In the genomic region with DNA sequence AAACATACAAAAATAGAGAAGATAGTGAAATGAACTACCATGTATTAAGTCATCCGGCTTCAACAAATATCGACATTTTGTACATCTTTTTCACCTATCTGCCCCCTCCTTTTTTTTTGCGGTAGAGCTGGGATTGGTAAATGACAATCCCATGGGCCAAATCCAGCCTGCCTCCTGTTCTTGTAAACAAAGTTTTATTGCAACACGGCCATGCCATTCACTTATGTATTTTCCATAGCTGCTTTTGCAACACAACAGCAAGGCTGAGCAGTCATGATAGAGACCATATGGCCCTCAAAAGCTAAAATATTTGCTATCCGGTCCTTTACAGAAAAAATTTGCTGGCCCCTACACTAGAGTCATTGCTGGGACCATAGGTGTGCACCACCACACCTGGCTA, we compare ENCODE assay signal across 1 cellular context.
TF ChIP-seq lines count a peak whose summit lies in the region.

No MANE protein-coding gene starts in this region.

TF ChIP-seq in HepG2, 621 proteins besides CTCF, POLR2A, EP300 and RAD21:
- TF ChIP-seq FOXK1 (CRISPR knock-in tag; IDR thresholded peaks at IDR 0.05; ENCODE audit: borderline replicate concordance, low read depth), result peak; percentile 34; the same call in 1 of the 2 replicates
- 0 out of 2 replicates have a peak, but pooled peaks have one; percentile 24 for TF ChIP-seq FOXA3 (CRISPR knock-in tag; IDR thresholded peaks at IDR 0.05)
- TF ChIP-seq SMAD1 (CRISPR knock-in tag; IDR thresholded peaks at IDR 0.05; ENCODE audit: borderline replicate concordance, low read depth), result no peak
- TF ChIP-seq, protein P1, sequence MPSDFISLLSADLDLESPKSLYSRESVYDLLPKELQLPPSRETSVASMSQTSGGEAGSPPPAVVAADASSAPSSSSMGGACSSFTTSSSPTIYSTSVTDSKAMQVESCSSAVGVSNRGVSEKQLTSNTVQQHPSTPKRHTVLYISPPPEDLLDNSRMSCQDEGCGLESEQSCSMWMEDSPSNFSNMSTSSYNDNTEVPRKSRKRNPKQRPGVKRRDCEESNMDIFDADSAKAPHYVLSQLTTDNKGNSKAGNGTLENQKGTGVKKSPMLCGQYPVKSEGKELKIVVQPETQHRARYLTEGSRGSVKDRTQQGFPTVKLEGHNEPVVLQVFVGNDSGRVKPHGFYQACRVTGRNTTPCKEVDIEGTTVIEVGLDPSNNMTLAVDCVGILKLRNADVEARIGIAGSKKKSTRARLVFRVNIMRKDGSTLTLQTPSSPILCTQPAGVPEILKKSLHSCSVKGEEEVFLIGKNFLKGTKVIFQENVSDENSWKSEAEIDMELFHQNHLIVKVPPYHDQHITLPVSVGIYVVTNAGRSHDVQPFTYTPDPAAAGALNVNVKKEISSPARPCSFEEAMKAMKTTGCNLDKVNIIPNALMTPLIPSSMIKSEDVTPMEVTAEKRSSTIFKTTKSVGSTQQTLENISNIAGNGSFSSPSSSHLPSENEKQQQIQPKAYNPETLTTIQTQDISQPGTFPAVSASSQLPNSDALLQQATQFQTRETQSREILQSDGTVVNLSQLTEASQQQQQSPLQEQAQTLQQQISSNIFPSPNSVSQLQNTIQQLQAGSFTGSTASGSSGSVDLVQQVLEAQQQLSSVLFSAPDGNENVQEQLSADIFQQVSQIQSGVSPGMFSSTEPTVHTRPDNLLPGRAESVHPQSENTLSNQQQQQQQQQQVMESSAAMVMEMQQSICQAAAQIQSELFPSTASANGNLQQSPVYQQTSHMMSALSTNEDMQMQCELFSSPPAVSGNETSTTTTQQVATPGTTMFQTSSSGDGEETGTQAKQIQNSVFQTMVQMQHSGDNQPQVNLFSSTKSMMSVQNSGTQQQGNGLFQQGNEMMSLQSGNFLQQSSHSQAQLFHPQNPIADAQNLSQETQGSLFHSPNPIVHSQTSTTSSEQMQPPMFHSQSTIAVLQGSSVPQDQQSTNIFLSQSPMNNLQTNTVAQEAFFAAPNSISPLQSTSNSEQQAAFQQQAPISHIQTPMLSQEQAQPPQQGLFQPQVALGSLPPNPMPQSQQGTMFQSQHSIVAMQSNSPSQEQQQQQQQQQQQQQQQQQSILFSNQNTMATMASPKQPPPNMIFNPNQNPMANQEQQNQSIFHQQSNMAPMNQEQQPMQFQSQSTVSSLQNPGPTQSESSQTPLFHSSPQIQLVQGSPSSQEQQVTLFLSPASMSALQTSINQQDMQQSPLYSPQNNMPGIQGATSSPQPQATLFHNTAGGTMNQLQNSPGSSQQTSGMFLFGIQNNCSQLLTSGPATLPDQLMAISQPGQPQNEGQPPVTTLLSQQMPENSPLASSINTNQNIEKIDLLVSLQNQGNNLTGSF (CRISPR knock-in tag; IDR thresholded peaks at IDR 0.05), result no peak
- TF ChIP-seq, protein P2, sequence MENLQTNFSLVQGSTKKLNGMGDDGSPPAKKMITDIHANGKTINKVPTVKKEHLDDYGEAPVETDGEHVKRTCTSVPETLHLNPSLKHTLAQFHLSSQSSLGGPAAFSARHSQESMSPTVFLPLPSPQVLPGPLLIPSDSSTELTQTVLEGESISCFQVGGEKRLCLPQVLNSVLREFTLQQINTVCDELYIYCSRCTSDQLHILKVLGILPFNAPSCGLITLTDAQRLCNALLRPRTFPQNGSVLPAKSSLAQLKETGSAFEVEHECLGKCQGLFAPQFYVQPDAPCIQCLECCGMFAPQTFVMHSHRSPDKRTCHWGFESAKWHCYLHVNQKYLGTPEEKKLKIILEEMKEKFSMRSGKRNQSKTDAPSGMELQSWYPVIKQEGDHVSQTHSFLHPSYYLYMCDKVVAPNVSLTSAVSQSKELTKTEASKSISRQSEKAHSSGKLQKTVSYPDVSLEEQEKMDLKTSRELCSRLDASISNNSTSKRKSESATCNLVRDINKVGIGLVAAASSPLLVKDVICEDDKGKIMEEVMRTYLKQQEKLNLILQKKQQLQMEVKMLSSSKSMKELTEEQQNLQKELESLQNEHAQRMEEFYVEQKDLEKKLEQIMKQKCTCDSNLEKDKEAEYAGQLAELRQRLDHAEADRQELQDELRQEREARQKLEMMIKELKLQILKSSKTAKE (CRISPR knock-in tag; IDR thresholded peaks at IDR 0.05; ENCODE audit: borderline replicate concordance), result no peak
- TF ChIP-seq HHEX (CRISPR knock-in tag; IDR thresholded peaks at IDR 0.05), result no peak
- no peak for TF ChIP-seq ZNF780A (CRISPR knock-in tag; IDR thresholded peaks at IDR 0.05)
- 0 out of 2 replicates have a peak, but pooled peaks have one; percentile 25 for TF ChIP-seq GATAD2A (CRISPR knock-in tag; IDR thresholded peaks at IDR 0.05)
- TF ChIP-seq HMG20A (CRISPR knock-in tag; IDR thresholded peaks at IDR 0.05; ENCODE audit: borderline replicate concordance), result no peak
- TF ChIP-seq CEBPB (IDR thresholded peaks at IDR 0.05; ENCODE audit: borderline replicate concordance, low read depth, low read length), result peak; percentile 67; the same call in 1 of the 2 replicates
- TF ChIP-seq, protein P3, sequence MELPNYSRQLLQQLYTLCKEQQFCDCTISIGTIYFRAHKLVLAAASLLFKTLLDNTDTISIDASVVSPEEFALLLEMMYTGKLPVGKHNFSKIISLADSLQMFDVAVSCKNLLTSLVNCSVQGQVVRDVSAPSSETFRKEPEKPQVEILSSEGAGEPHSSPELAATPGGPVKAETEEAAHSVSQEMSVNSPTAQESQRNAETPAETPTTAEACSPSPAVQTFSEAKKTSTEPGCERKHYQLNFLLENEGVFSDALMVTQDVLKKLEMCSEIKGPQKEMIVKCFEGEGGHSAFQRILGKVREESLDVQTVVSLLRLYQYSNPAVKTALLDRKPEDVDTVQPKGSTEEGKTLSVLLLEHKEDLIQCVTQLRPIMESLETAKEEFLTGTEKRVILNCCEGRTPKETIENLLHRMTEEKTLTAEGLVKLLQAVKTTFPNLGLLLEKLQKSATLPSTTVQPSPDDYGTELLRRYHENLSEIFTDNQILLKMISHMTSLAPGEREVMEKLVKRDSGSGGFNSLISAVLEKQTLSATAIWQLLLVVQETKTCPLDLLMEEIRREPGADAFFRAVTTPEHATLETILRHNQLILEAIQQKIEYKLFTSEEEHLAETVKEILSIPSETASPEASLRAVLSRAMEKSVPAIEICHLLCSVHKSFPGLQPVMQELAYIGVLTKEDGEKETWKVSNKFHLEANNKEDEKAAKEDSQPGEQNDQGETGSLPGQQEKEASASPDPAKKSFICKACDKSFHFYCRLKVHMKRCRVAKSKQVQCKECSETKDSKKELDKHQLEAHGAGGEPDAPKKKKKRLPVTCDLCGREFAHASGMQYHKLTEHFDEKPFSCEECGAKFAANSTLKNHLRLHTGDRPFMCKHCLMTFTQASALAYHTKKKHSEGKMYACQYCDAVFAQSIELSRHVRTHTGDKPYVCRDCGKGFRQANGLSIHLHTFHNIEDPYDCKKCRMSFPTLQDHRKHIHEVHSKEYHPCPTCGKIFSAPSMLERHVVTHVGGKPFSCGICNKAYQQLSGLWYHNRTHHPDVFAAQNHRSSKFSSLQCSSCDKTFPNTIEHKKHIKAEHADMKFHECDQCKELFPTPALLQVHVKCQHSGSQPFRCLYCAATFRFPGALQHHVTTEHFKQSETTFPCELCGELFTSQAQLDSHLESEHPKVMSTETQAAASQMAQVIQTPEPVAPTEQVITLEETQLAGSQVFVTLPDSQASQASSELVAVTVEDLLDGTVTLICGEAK (IDR thresholded peaks at IDR 0.05), result no peak
- TF ChIP-seq, protein P3 (CRISPR knock-in tag; IDR thresholded peaks at IDR 0.05), result peak; percentile 93
